Comparison of ENCODE assay signal across 13 cellular contexts in genomic region chr5:97839338-97840081, GRCh38.
DNase-seq lines count a peak whose midpoint lies in the region; ATAC-seq and TF ChIP-seq lines count a peak whose summit lies in the region.
"Had no signal": no experiment of that assay in that cellular context is flagged by ENCODE, and none has a peak within 500 bp of the region (broad histone marks: within the 10 kb centered on the region; RNA-seq: fewer than 3 reads in every experiment).

No MANE protein-coding gene starts in this region.

- no peak for TF ChIP-seq CTCF in AG09309 (IDR thresholded peaks at IDR 0.05; ENCODE audit: control insufficient read depth, insufficient read depth, low read depth, low read length, missing control alignments)
- TF ChIP-seq CTCF in LNCaP clone FGC (IDR thresholded peaks at IDR 0.05; ENCODE audit: control insufficient read depth, extremely low read depth, insufficient read depth), result no peak
- TF ChIP-seq CTCF in chondrocyte (IDR thresholded peaks at IDR 0.05), result no peak

- peak overlapping the region; percentile 14 for H3K27ac Mint-ChIP-seq in chondrocyte (ENCODE audit: unreplicated experiment)

- ATAC-seq in GM21529 (IDR thresholded peaks at IDR 0.05; ENCODE audit: unreplicated experiment), result no peak

- no peaks in the 10 kb centered on the region for H3K27me3 Mint-ChIP-seq in chondrocyte (ENCODE audit: low read depth)
- H3K27me3 Mint-ChIP-seq: brain had no signal

- DNase-seq in AG09309 (ENCODE audit: low read depth) (peak; percentile 13), LNCaP clone FGC (ENCODE audit: low read depth) (peak; percentile 59), chondrocyte (ENCODE audit: low spot score) (no peak), kidney glomerular epithelial cell (lab: John Stamatoyannopoulos, UW) (peak; percentile 1), posterior cingulate gyrus (no peak), inferior parietal cortex (ENCODE audit: extremely low spot score) (no peak)
- no peak for DNase-seq in stimulated activated CD4-positive, alpha-beta T cell treated with anti-CD3 and anti-CD28 coated beads, Interleukin-12 subunit alpha, Interleukin-12 subunit beta, amount 100 ng/mL, for 4 hours
- DNase-seq: activated gamma-delta T cell treated with Interleukin-2 at 50 U/mL for 16 hours, DMS 273 treated with DMSO at 0.1 percent for 48 hours, NCI-H1092 treated with DMSO at 0.1 percent for 48 hours, NCI-H2227 treated with DMSO at 0.1 percent for 48 hours had no signal

- H3K36me3 Mint-ChIP-seq in chondrocyte (ENCODE audit: low read depth), result peaks cover 2% of the 10 kb centered on the region
- H3K36me3 Mint-ChIP-seq: brain had no signal

- H3K4me3 ChIP-seq in AG09309 (ENCODE audit: control insufficient read depth, low read depth, low read length) (no peak overlapping the region), LNCaP clone FGC (ENCODE audit: low read depth, low read length) (no peak overlapping the region)

- H3K9me3 Mint-ChIP-seq in chondrocyte (ENCODE audit: low read depth), result no peaks in the 10 kb centered on the region
- H3K9me3 Mint-ChIP-seq: brain had no signal

- peaks cover 52% of the 10 kb centered on the region for H3K4me1 Mint-ChIP-seq in chondrocyte (ENCODE audit: low read depth)

- no peak overlapping the region for H3K4me3 Mint-ChIP-seq in chondrocyte (ENCODE audit: unreplicated experiment)
- H3K4me3 Mint-ChIP-seq: brain had no signal

- intact Hi-C loops in posterior cingulate gyrus (cut with DNase I), result no loop called here

Comparison
In these comparisons a context has a peak if more than half of its experiments do, and no peak if none do; other contexts are left out.
1. DNase-seq: peak in AG09309 (single experiment), LNCaP clone FGC (single experiment) and kidney glomerular epithelial cell (single experiment); none in chondrocyte (single experiment), posterior cingulate gyrus (0 of 10), inferior parietal cortex (single experiment) and stimulated activated CD4-positive, alpha-beta T cell treated with anti-CD3 and anti-CD28 coated beads, Interleukin-12 subunit alpha, Interleukin-12 subunit beta, amount 100 ng/mL, for 4 hours (single experiment).